40 cellular contexts compared by ENCODE assay signal in the genomic region with DNA sequence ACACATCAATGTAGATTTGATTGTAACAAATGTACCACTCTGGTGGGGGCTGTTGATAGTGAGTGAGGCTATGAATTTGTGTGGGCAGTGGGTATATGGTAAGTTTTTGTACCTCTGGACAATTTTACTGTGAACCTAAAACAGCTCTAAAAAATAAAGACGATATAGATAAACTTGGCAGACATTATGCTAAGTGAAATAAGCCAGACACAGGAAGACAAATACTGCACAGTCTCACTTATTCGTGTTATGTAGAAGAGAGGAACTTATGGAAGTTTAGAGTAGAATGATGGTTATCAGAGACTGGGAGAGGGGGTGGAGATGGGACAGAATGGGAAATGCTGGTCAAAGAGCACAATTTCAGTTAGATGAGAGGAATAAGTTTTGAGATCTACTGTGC. TPM values are rescaled to one million over a fixed set of nuclear protein-coding genes. Genes with fewer than 3 reads are reported as not detected.
"Had no signal": no experiment of that assay in that cellular context is flagged by ENCODE, and none has a peak within 500 bp of the region (broad histone marks: within the 10 kb centered on the region; RNA-seq: fewer than 3 reads in every experiment).

No MANE protein-coding gene starts in this region.

- DNase-seq: activated effector memory CD4-positive, alpha-beta T cell treated with anti-CD3 and anti-CD28 coated beads, Interleukin-2, amount 50 U/mL, for 16 hours; activated effector memory CD4-positive, alpha-beta T cell treated with Interleukin-2 at 50 U/mL for 16 hours; activated gamma-delta T cell; activated gamma-delta T cell treated with Interleukin-2 at 50 U/mL for 16 hours; activated naive CD4-positive, alpha-beta T cell; activated naive CD4-positive, alpha-beta T cell treated with anti-CD3 and anti-CD28 coated beads for 36 hours; activated naive CD4-positive, alpha-beta T cell treated with anti-CD3 and anti-CD28 coated beads, Interleukin-2, amount 10 ng/mL, durations not matched to agents 7 days and 5 days; activated naive CD4-positive, alpha-beta T cell treated with Interleukin-2 at 50 U/mL for 16 hours; activated naive CD8-positive, alpha-beta T cell treated with anti-CD3 and anti-CD28 coated beads for 36 hours; activated naive CD8-positive, alpha-beta T cell treated with anti-CD3 and anti-CD28 coated beads, Interleukin-2, amount 10 ng/mL, durations not matched to agents 7 days and 5 days; activated naive CD8-positive, alpha-beta T cell treated with anti-CD3 and anti-CD28 coated beads, Interleukin-2, amount 50 U/mL, for 24 hours; activated T-cell treated with anti-CD3 and anti-CD28 coated beads, Interleukin-2, amount 50 U/mL, for 1 hour; activated T-cell treated with anti-CD3 and anti-CD28 coated beads, Interleukin-2, amount 50 U/mL, for 24 hours; activated T-cell treated with anti-CD3 and anti-CD28 coated beads, Interleukin-2, amount 50 U/mL, for 4 hours; activated T-cell treated with anti-CD3 and anti-CD28 coated beads, Interleukin-2, amount 50 U/mL, for 48 hours; activated T-cell treated with anti-CD3 and anti-CD28 coated beads, Interleukin-2, amount 50 U/mL, for 72 hours; adrenal gland; amniotic stem cell; amygdala; anterior cingulate cortex; aorta; body of pancreas; brain microvascular endothelial cell; caudate nucleus; central memory CD4-positive, alpha-beta T cell; cerebellar nuclear complex had no signal

- H3K9me3 ChIP-seq: adrenal gland, ascending aorta, body of pancreas, breast epithelium had no signal

- H3K27ac Mint-ChIP-seq: activated naive CD4-positive, alpha-beta T cell treated with anti-CD3 and anti-CD28 coated beads for 36 hours; activated naive CD4-positive, alpha-beta T cell treated with anti-CD3 and anti-CD28 coated beads, Interleukin-2, amount 10 ng/mL, durations not matched to agents 7 days and 5 days; activated naive CD4-positive, alpha-beta T cell treated with anti-CD3 and anti-CD28 coated beads, Interleukin-2, amount 50 U/mL, for 72 hours; activated naive CD8-positive, alpha-beta T cell; activated naive CD8-positive, alpha-beta T cell treated with anti-CD3 and anti-CD28 coated beads for 36 hours; activated naive CD8-positive, alpha-beta T cell treated with anti-CD3 and anti-CD28 coated beads, Interleukin-2, amount 10 ng/mL, durations not matched to agents 7 days and 5 days; activated naive CD8-positive, alpha-beta T cell treated with anti-CD3 and anti-CD28 coated beads, Interleukin-2, amount 50 U/mL, for 24 hours; activated T-cell treated with anti-CD3 and anti-CD28 coated beads, Interleukin-2, amount 50 U/mL, for 24 hours; activated T-cell treated with anti-CD3 and anti-CD28 coated beads, Interleukin-2, amount 50 U/mL, for 72 hours; activated T-helper 1 cell treated with anti-CD3 and anti-CD28 coated beads, Interleukin-12 subunit alpha, Interleukin-12 subunit beta, Interleukin-2, Interleukin-4 antibody, amounts not matched to agents 30 ng/mL and 10 ng/mL and 1 ng/mL, durations not matched to agents 14 hours and 24 hours and 36 hours; activated T-helper 17 cell treated with anti-CD3 and anti-CD28 coated beads, Interleukin-2, amount 50 U/mL, for 72 hours; activated T-helper 2 cell treated with anti-CD3 and anti-CD28 coated beads, Interferon-gamma antibody, Interleukin-2, Interleukin-4, amounts not matched to agents 10 μg/mL and 5 μg/mL and 100 μg/mL, durations not matched to agents 14 hours and 24 hours and 36 hours; brain had no signal

- H3K4me1 Mint-ChIP-seq: activated naive CD4-positive, alpha-beta T cell treated with anti-CD3 and anti-CD28 coated beads, Interleukin-2, amount 10 ng/mL, durations not matched to agents 7 days and 5 days; activated naive CD8-positive, alpha-beta T cell treated with anti-CD3 and anti-CD28 coated beads for 36 hours; activated naive CD8-positive, alpha-beta T cell treated with anti-CD3 and anti-CD28 coated beads, Interleukin-2, amount 10 ng/mL, durations not matched to agents 7 days and 5 days; activated naive CD8-positive, alpha-beta T cell treated with anti-CD3 and anti-CD28 coated beads, Interleukin-2, amount 50 U/mL, for 24 hours; activated T-helper 17 cell treated with anti-CD3 and anti-CD28 coated beads, Interleukin-2, amount 50 U/mL, for 72 hours; brain; central memory CD8-positive, alpha-beta T cell had no signal

- H3K27me3 ChIP-seq: ascending aorta, body of pancreas, breast epithelium had no signal

- H3K9me3 Mint-ChIP-seq: activated naive CD4-positive, alpha-beta T cell treated with anti-CD3 and anti-CD28 coated beads for 36 hours; activated naive CD4-positive, alpha-beta T cell treated with anti-CD3 and anti-CD28 coated beads, Interleukin-2, amount 10 ng/mL, durations not matched to agents 7 days and 5 days; activated naive CD4-positive, alpha-beta T cell treated with anti-CD3 and anti-CD28 coated beads, Interleukin-2, amount 50 U/mL, for 72 hours; activated naive CD8-positive, alpha-beta T cell treated with anti-CD3 and anti-CD28 coated beads for 36 hours; activated naive CD8-positive, alpha-beta T cell treated with anti-CD3 and anti-CD28 coated beads, Interleukin-2, amount 10 ng/mL, durations not matched to agents 7 days and 5 days; activated naive CD8-positive, alpha-beta T cell treated with anti-CD3 and anti-CD28 coated beads, Interleukin-2, amount 50 U/mL, for 24 hours; activated T-cell treated with anti-CD3 and anti-CD28 coated beads, Interleukin-2, amount 50 U/mL, for 24 hours; activated T-cell treated with anti-CD3 and anti-CD28 coated beads, Interleukin-2, amount 50 U/mL, for 4 hours; activated T-cell treated with anti-CD3 and anti-CD28 coated beads, Interleukin-2, amount 50 U/mL, for 72 hours; activated T-helper 1 cell treated with anti-CD3 and anti-CD28 coated beads, Interleukin-12 subunit alpha, Interleukin-12 subunit beta, Interleukin-2, Interleukin-4 antibody, amounts not matched to agents 30 ng/mL and 10 ng/mL and 1 ng/mL, durations not matched to agents 14 hours and 24 hours and 36 hours; activated T-helper 17 cell treated with anti-CD3 and anti-CD28 coated beads, Interleukin-2, amount 50 U/mL, for 72 hours; activated T-helper 2 cell treated with anti-CD3 and anti-CD28 coated beads, Interferon-gamma antibody, Interleukin-2, Interleukin-4, amounts not matched to agents 10 μg/mL and 5 μg/mL and 100 μg/mL, durations not matched to agents 14 hours and 24 hours and 36 hours; brain; central memory CD8-positive, alpha-beta T cell had no signal

- H3K36me3 Mint-ChIP-seq: activated naive CD4-positive, alpha-beta T cell treated with anti-CD3 and anti-CD28 coated beads, Interleukin-2, amount 10 ng/mL, durations not matched to agents 7 days and 5 days; activated naive CD4-positive, alpha-beta T cell treated with anti-CD3 and anti-CD28 coated beads, Interleukin-2, amount 50 U/mL, for 72 hours; activated naive CD8-positive, alpha-beta T cell treated with anti-CD3 and anti-CD28 coated beads for 36 hours; activated naive CD8-positive, alpha-beta T cell treated with anti-CD3 and anti-CD28 coated beads, Interleukin-2, amount 10 ng/mL, durations not matched to agents 7 days and 5 days; brain had no signal

- H3K27ac ChIP-seq: adrenal gland, ascending aorta, body of pancreas, brain microvascular endothelial cell, breast epithelium, cardiac muscle cell had no signal

- H3K4me3 Mint-ChIP-seq: activated naive CD4-positive, alpha-beta T cell treated with anti-CD3 and anti-CD28 coated beads for 36 hours; activated naive CD4-positive, alpha-beta T cell treated with anti-CD3 and anti-CD28 coated beads, Interleukin-2, amount 10 ng/mL, durations not matched to agents 7 days and 5 days; activated naive CD8-positive, alpha-beta T cell; activated naive CD8-positive, alpha-beta T cell treated with anti-CD3 and anti-CD28 coated beads for 36 hours; activated naive CD8-positive, alpha-beta T cell treated with anti-CD3 and anti-CD28 coated beads, Interleukin-2, amount 10 ng/mL, durations not matched to agents 7 days and 5 days; activated naive CD8-positive, alpha-beta T cell treated with anti-CD3 and anti-CD28 coated beads, Interleukin-2, amount 50 U/mL, for 24 hours; activated T-cell treated with anti-CD3 and anti-CD28 coated beads, Interleukin-2, amount 50 U/mL, for 24 hours; activated T-cell treated with anti-CD3 and anti-CD28 coated beads, Interleukin-2, amount 50 U/mL, for 4 hours; activated T-cell treated with anti-CD3 and anti-CD28 coated beads, Interleukin-2, amount 50 U/mL, for 72 hours; activated T-helper 1 cell treated with anti-CD3 and anti-CD28 coated beads, Interleukin-12 subunit alpha, Interleukin-12 subunit beta, Interleukin-2, Interleukin-4 antibody, amounts not matched to agents 30 ng/mL and 10 ng/mL and 1 ng/mL, durations not matched to agents 14 hours and 24 hours and 36 hours; activated T-helper 17 cell treated with anti-CD3 and anti-CD28 coated beads, Interleukin-2, amount 50 U/mL, for 72 hours; brain; central memory CD8-positive, alpha-beta T cell had no signal

- H3K36me3 ChIP-seq: adrenal gland, ascending aorta, brain microvascular endothelial cell, breast epithelium, cardiac muscle cell had no signal

- ATAC-seq: activated naive CD4-positive, alpha-beta T cell treated with anti-CD3 and anti-CD28 coated beads, Interleukin-2, amount 50 U/mL, for 72 hours; activated naive CD8-positive, alpha-beta T cell treated with anti-CD3 and anti-CD28 coated beads, Interleukin-2, amount 50 U/mL, for 24 hours; activated T-cell treated with anti-CD3 and anti-CD28 coated beads, Interleukin-2, amount 50 U/mL, for 4 hours; activated T-cell treated with anti-CD3 and anti-CD28 coated beads, Interleukin-2, amount 50 U/mL, for 72 hours; activated T-helper 17 cell treated with anti-CD3 and anti-CD28 coated beads, Interleukin-2, amount 50 U/mL, for 72 hours; body of pancreas had no signal

- H3K4me3 ChIP-seq: adrenal gland, ascending aorta, body of pancreas, breast epithelium, cardiac muscle cell had no signal

- H3K4me1 ChIP-seq: adrenal gland, ascending aorta, body of pancreas, breast epithelium had no signal

RNA-seq across cellular contexts. Expression of a gene that starts 8.7 kb away (rescaled TPM):
- total RNA-seq: activated naive CD4-positive, alpha-beta T cell treated with anti-CD3 and anti-CD28 coated beads for 36 hours; activated naive CD4-positive, alpha-beta T cell treated with anti-CD3 and anti-CD28 coated beads, Interleukin-2, amount 50 U/mL, for 72 hours; activated naive CD8-positive, alpha-beta T cell treated with anti-CD3 and anti-CD28 coated beads for 36 hours; activated naive CD8-positive, alpha-beta T cell treated with anti-CD3 and anti-CD28 coated beads, Interleukin-2, amount 10 ng/mL, durations not matched to agents 7 days and 5 days; activated T-cell treated with anti-CD3 and anti-CD28 coated beads, Interleukin-2, amount 50 U/mL, for 4 hours; activated T-cell treated with anti-CD3 and anti-CD28 coated beads, Interleukin-2, amount 50 U/mL, for 72 hours; activated T-helper 1 cell treated with anti-CD3 and anti-CD28 coated beads, Interleukin-12 subunit alpha, Interleukin-12 subunit beta, Interleukin-2, Interleukin-4 antibody, amounts not matched to agents 30 ng/mL and 10 ng/mL and 1 ng/mL, durations not matched to agents 14 hours and 24 hours and 36 hours; activated T-helper 17 cell treated with anti-CD3 and anti-CD28 coated beads, Interleukin-2, amount 50 U/mL, for 72 hours; activated T-helper 2 cell treated with anti-CD3 and anti-CD28 coated beads, Interferon-gamma antibody, Interleukin-2, Interleukin-4, amounts not matched to agents 10 μg/mL and 5 μg/mL and 100 μg/mL, durations not matched to agents 14 hours and 24 hours and 36 hours; aorta; ascending aorta; astrocyte; body of pancreas; breast epithelium; cardiac muscle cell; cardiac septum; cerebellum; chondrocyte had no signal
- polyA plus RNA-seq: cardiac muscle cell had no signal

RNA-seq across cellular contexts. Expression of a gene that starts 13.0 kb away (rescaled TPM):
- total RNA-seq: activated naive CD4-positive, alpha-beta T cell treated with anti-CD3 and anti-CD28 coated beads for 36 hours; activated naive CD4-positive, alpha-beta T cell treated with anti-CD3 and anti-CD28 coated beads, Interleukin-2, amount 50 U/mL, for 72 hours; activated naive CD8-positive, alpha-beta T cell treated with anti-CD3 and anti-CD28 coated beads for 36 hours; activated naive CD8-positive, alpha-beta T cell treated with anti-CD3 and anti-CD28 coated beads, Interleukin-2, amount 10 ng/mL, durations not matched to agents 7 days and 5 days; activated T-cell treated with anti-CD3 and anti-CD28 coated beads, Interleukin-2, amount 50 U/mL, for 4 hours; activated T-cell treated with anti-CD3 and anti-CD28 coated beads, Interleukin-2, amount 50 U/mL, for 72 hours; activated T-helper 1 cell treated with anti-CD3 and anti-CD28 coated beads, Interleukin-12 subunit alpha, Interleukin-12 subunit beta, Interleukin-2, Interleukin-4 antibody, amounts not matched to agents 30 ng/mL and 10 ng/mL and 1 ng/mL, durations not matched to agents 14 hours and 24 hours and 36 hours; activated T-helper 17 cell treated with anti-CD3 and anti-CD28 coated beads, Interleukin-2, amount 50 U/mL, for 72 hours; activated T-helper 2 cell treated with anti-CD3 and anti-CD28 coated beads, Interferon-gamma antibody, Interleukin-2, Interleukin-4, amounts not matched to agents 10 μg/mL and 5 μg/mL and 100 μg/mL, durations not matched to agents 14 hours and 24 hours and 36 hours; aorta; astrocyte; body of pancreas; cardiac muscle cell; cardiac septum; cerebellum; chondrocyte had no signal

RNA-seq across cellular contexts. Expression of a gene that starts 28.1 kb away (rescaled TPM):
- total RNA-seq: activated naive CD4-positive, alpha-beta T cell treated with anti-CD3 and anti-CD28 coated beads for 36 hours; activated naive CD4-positive, alpha-beta T cell treated with anti-CD3 and anti-CD28 coated beads, Interleukin-2, amount 50 U/mL, for 72 hours; activated naive CD8-positive, alpha-beta T cell treated with anti-CD3 and anti-CD28 coated beads for 36 hours; activated naive CD8-positive, alpha-beta T cell treated with anti-CD3 and anti-CD28 coated beads, Interleukin-2, amount 10 ng/mL, durations not matched to agents 7 days and 5 days; activated T-cell treated with anti-CD3 and anti-CD28 coated beads, Interleukin-2, amount 50 U/mL, for 4 hours; activated T-cell treated with anti-CD3 and anti-CD28 coated beads, Interleukin-2, amount 50 U/mL, for 72 hours; activated T-helper 1 cell treated with anti-CD3 and anti-CD28 coated beads, Interleukin-12 subunit alpha, Interleukin-12 subunit beta, Interleukin-2, Interleukin-4 antibody, amounts not matched to agents 30 ng/mL and 10 ng/mL and 1 ng/mL, durations not matched to agents 14 hours and 24 hours and 36 hours; activated T-helper 17 cell treated with anti-CD3 and anti-CD28 coated beads, Interleukin-2, amount 50 U/mL, for 72 hours; activated T-helper 2 cell treated with anti-CD3 and anti-CD28 coated beads, Interferon-gamma antibody, Interleukin-2, Interleukin-4, amounts not matched to agents 10 μg/mL and 5 μg/mL and 100 μg/mL, durations not matched to agents 14 hours and 24 hours and 36 hours; aorta; body of pancreas; cardiac muscle cell; cardiac septum; cerebellum; chondrocyte had no signal

RNA-seq across cellular contexts. Expression of a gene that starts 30.8 kb away (rescaled TPM):
- total RNA-seq: activated naive CD4-positive, alpha-beta T cell treated with anti-CD3 and anti-CD28 coated beads for 36 hours; activated naive CD4-positive, alpha-beta T cell treated with anti-CD3 and anti-CD28 coated beads, Interleukin-2, amount 50 U/mL, for 72 hours; activated naive CD8-positive, alpha-beta T cell treated with anti-CD3 and anti-CD28 coated beads for 36 hours; activated naive CD8-positive, alpha-beta T cell treated with anti-CD3 and anti-CD28 coated beads, Interleukin-2, amount 10 ng/mL, durations not matched to agents 7 days and 5 days; activated T-cell treated with anti-CD3 and anti-CD28 coated beads, Interleukin-2, amount 50 U/mL, for 4 hours; activated T-cell treated with anti-CD3 and anti-CD28 coated beads, Interleukin-2, amount 50 U/mL, for 72 hours; activated T-helper 1 cell treated with anti-CD3 and anti-CD28 coated beads, Interleukin-12 subunit alpha, Interleukin-12 subunit beta, Interleukin-2, Interleukin-4 antibody, amounts not matched to agents 30 ng/mL and 10 ng/mL and 1 ng/mL, durations not matched to agents 14 hours and 24 hours and 36 hours; activated T-helper 17 cell treated with anti-CD3 and anti-CD28 coated beads, Interleukin-2, amount 50 U/mL, for 72 hours; activated T-helper 2 cell treated with anti-CD3 and anti-CD28 coated beads, Interferon-gamma antibody, Interleukin-2, Interleukin-4, amounts not matched to agents 10 μg/mL and 5 μg/mL and 100 μg/mL, durations not matched to agents 14 hours and 24 hours and 36 hours; adrenal gland; aorta; ascending aorta; astrocyte; body of pancreas; breast epithelium; cardiac muscle cell; cardiac septum; cerebellum; chondrocyte had no signal
- polyA plus RNA-seq: adrenal gland, aorta, cardiac muscle cell had no signal

RNA-seq across cellular contexts. Expression of a gene that starts 55.3 kb away (rescaled TPM):
- total RNA-seq: activated naive CD4-positive, alpha-beta T cell treated with anti-CD3 and anti-CD28 coated beads for 36 hours; activated naive CD4-positive, alpha-beta T cell treated with anti-CD3 and anti-CD28 coated beads, Interleukin-2, amount 50 U/mL, for 72 hours; activated naive CD8-positive, alpha-beta T cell treated with anti-CD3 and anti-CD28 coated beads for 36 hours; activated naive CD8-positive, alpha-beta T cell treated with anti-CD3 and anti-CD28 coated beads, Interleukin-2, amount 10 ng/mL, durations not matched to agents 7 days and 5 days; activated T-cell treated with anti-CD3 and anti-CD28 coated beads, Interleukin-2, amount 50 U/mL, for 4 hours; activated T-cell treated with anti-CD3 and anti-CD28 coated beads, Interleukin-2, amount 50 U/mL, for 72 hours; activated T-helper 1 cell treated with anti-CD3 and anti-CD28 coated beads, Interleukin-12 subunit alpha, Interleukin-12 subunit beta, Interleukin-2, Interleukin-4 antibody, amounts not matched to agents 30 ng/mL and 10 ng/mL and 1 ng/mL, durations not matched to agents 14 hours and 24 hours and 36 hours; activated T-helper 17 cell treated with anti-CD3 and anti-CD28 coated beads, Interleukin-2, amount 50 U/mL, for 72 hours; activated T-helper 2 cell treated with anti-CD3 and anti-CD28 coated beads, Interferon-gamma antibody, Interleukin-2, Interleukin-4, amounts not matched to agents 10 μg/mL and 5 μg/mL and 100 μg/mL, durations not matched to agents 14 hours and 24 hours and 36 hours; cardiac muscle cell; cardiac septum; chondrocyte had no signal
